1 cellular context compared by ENCODE assay signal in the genomic region with DNA sequence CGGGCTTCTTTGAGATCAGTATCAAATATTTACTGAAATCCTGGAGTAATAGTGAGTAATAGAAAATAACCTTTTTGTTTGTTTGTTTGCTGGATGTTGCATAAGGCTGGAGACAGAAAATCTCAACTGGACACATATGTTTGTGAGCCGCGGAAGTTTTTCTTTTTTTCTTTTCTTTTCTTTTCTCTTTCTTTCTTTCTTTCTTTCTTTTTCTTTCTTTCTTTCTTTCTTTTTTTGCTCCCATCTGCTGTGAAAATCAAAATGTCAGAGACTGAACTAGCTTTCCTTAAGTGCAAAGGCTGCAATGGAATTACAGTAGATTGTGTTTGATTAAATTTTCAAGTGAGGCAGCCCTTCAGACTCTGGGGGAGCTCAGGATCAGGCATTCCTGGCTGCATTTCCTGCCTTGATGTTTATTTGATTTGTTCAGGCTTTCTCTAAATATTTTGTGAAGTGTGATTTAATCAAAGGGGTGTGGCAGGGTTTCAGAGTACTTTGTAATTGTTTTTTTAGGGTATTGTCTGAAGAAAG.
TF ChIP-seq lines count a peak whose summit lies in the region.

No MANE protein-coding gene starts in this region.

TF ChIP-seq in WTC11, 78 proteins besides CTCF, POLR2A, EP300 and RAD21 (continued from another document):
- TF ChIP-seq, protein P1, sequence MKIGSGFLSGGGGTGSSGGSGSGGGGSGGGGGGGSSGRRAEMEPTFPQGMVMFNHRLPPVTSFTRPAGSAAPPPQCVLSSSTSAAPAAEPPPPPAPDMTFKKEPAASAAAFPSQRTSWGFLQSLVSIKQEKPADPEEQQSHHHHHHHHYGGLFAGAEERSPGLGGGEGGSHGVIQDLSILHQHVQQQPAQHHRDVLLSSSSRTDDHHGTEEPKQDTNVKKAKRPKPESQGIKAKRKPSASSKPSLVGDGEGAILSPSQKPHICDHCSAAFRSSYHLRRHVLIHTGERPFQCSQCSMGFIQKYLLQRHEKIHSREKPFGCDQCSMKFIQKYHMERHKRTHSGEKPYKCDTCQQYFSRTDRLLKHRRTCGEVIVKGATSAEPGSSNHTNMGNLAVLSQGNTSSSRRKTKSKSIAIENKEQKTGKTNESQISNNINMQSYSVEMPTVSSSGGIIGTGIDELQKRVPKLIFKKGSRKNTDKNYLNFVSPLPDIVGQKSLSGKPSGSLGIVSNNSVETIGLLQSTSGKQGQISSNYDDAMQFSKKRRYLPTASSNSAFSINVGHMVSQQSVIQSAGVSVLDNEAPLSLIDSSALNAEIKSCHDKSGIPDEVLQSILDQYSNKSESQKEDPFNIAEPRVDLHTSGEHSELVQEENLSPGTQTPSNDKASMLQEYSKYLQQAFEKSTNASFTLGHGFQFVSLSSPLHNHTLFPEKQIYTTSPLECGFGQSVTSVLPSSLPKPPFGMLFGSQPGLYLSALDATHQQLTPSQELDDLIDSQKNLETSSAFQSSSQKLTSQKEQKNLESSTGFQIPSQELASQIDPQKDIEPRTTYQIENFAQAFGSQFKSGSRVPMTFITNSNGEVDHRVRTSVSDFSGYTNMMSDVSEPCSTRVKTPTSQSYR (CRISPR knock-in tag; IDR thresholded peaks at IDR 0.05) = no peak
- no peak for TF ChIP-seq ETV6 (CRISPR knock-in tag; IDR thresholded peaks at IDR 0.05)
- no peak for TF ChIP-seq ZNF263 (CRISPR knock-in tag; IDR thresholded peaks at IDR 0.05; ENCODE audit: low read depth)
- no peak for TF ChIP-seq ZNF396 (CRISPR knock-in tag; IDR thresholded peaks at IDR 0.05; ENCODE audit: borderline replicate concordance)
- no peak for TF ChIP-seq TCF7 (CRISPR knock-in tag; IDR thresholded peaks at IDR 0.05; ENCODE audit: low read depth)
- no peak for TF ChIP-seq CREB1 (CRISPR knock-in tag; IDR thresholded peaks at IDR 0.05)
